In genomic region chr13:67769987-67770341, GRCh38 we compare ENCODE assay signal across 25 cellular contexts.
A peak's percentile ranks its signal among the peaks of the same experiment; 100 is the strongest.
DNase-seq lines count a peak whose midpoint lies in the region; ATAC-seq and TF ChIP-seq lines count a peak whose summit lies in the region.
"Had no signal": no experiment of that assay in that cellular context is flagged by ENCODE, and none has a peak within 500 bp of the region (broad histone marks: within the 10 kb centered on the region; RNA-seq: fewer than 3 reads in every experiment).

No MANE protein-coding gene starts in this region.

- no peaks in the 10 kb centered on the region for H3F3A ChIP-seq in PC-9 (ENCODE audit: insufficient read depth, low read depth)

- BruUV-seq in PC-9 (replicated peaks; lab: Mats Ljungman, UMichigan), result no TSS peak

- H4K20me1 ChIP-seq in PC-9 (ENCODE audit: insufficient read depth) (no peaks in the 10 kb centered on the region), osteoblast (ENCODE audit: insufficient read depth, low read length) (no peaks in the 10 kb centered on the region)

- CTCF ChIA-PET in PC-9 (lab: Charles Lee), result no interaction called here
- CTCF ChIA-PET in naive thymus-derived CD4-positive, alpha-beta T cell (lab: Charles Lee), result no interaction called here

- DNase-seq in DMS53 (lab: John Stamatoyannopoulos, UW) (peak; percentile 63), HuH-7 (ENCODE audit: low spot score) (peak; percentile 17), PC-9 (no peak), osteoblast (ENCODE audit: insufficient read length, low spot score, missing footprints) (peak; percentile 62), NCI-H1694 treated with DMSO at 0.1 percent for 48 hours (lab: John Stamatoyannopoulos, UW) (no peak)
- DNase-seq in naive thymus-derived CD4-positive, alpha-beta T cell, result no peak
- DNase-seq: Caco-2; CD8-positive, alpha-beta T cell; DMS 273 treated with DMSO at 0.1 percent for 48 hours; GM23248; HFFc6; NCI-H1048; NCI-H1436; NCI-H2081 treated with DMSO at 0.1 percent for 48 hours; NCI-H2171; NCI-H345; NCI-H524 treated with DMSO at 0.1 percent for 48 hours; NCI-H774 had no signal

- POLR2A ChIA-PET in PC-9 (lab: Charles Lee; ENCODE audit: unreplicated experiment), result no interaction called here
- POLR2A ChIA-PET in naive thymus-derived CD4-positive, alpha-beta T cell (lab: Charles Lee), result no interaction called here

- H3K36me3 ChIP-seq in PC-9 (ENCODE audit: low read depth) (no peaks in the 10 kb centered on the region), osteoblast (ENCODE audit: insufficient read depth, low read length) (no peaks in the 10 kb centered on the region)
- no peaks in the 10 kb centered on the region for H3K36me3 ChIP-seq in naive thymus-derived CD4-positive, alpha-beta T cell (ENCODE audit: control insufficient read depth in 2 of 3, insufficient read depth in 3 of 3, low read length in 3 of 3)
- H3K36me3 ChIP-seq: HAP-1 had no signal

- peak overlapping the region; percentile 69 for H3K4me2 ChIP-seq in PC-9
- H3K4me2 ChIP-seq in osteoblast (ENCODE audit: insufficient read depth, low read length), result no peak overlapping the region

- H3K4me3 ChIP-seq in PC-9 (peak overlapping the region; percentile 39; the same call in 1 of the 2 replicates), osteoblast (ENCODE audit: insufficient read depth, low read length) (no peak overlapping the region)
- H3K4me3 ChIP-seq in naive thymus-derived CD4-positive, alpha-beta T cell (ENCODE audit: low read length), result no peak overlapping the region
- H3K4me3 ChIP-seq: GM23248, HAP-1 had no signal

- no peaks in the 10 kb centered on the region for H3K4me1 ChIP-seq in PC-9 (replicated peaks; ENCODE audit: insufficient read depth)
- no peaks in the 10 kb centered on the region for H3K4me1 ChIP-seq in osteoblast (ENCODE audit: insufficient read depth, low read length)
- H3K4me1 ChIP-seq in naive thymus-derived CD4-positive, alpha-beta T cell (ENCODE audit: control insufficient read depth in 2 of 2, insufficient read depth in 2 of 2, low read length in 2 of 2), result no peaks in the 10 kb centered on the region
- H3K4me1 ChIP-seq: Caco-2 had no signal

- H3K9me2 ChIP-seq in PC-9 (ENCODE audit: insufficient read depth), result no peaks in the 10 kb centered on the region

- H3K36me3 Mint-ChIP-seq in naive thymus-derived CD4-positive, alpha-beta T cell, result no peaks in the 10 kb centered on the region
- H3K36me3 Mint-ChIP-seq: CD8-positive, alpha-beta T cell; IgD-negative memory B cell had no signal

- H3K27me3 ChIP-seq in PC-9 (ENCODE audit: insufficient read depth, low read depth) (no peaks in the 10 kb centered on the region), osteoblast (ENCODE audit: insufficient read depth, low read length) (no peaks in the 10 kb centered on the region)
- no peaks in the 10 kb centered on the region for H3K27me3 ChIP-seq in naive thymus-derived CD4-positive, alpha-beta T cell (ENCODE audit: control insufficient read depth in 2 of 2, insufficient read depth in 2 of 2, low read length in 2 of 2)

- peaks cover 0 to 15% (median 5%) of the 10 kb centered on the region in 11 donors for H3K9me3 Mint-ChIP-seq in naive thymus-derived CD4-positive, alpha-beta T cell

- no peak overlapping the region for H3K27ac Mint-ChIP-seq in naive thymus-derived CD4-positive, alpha-beta T cell
- H3K27ac Mint-ChIP-seq: B cell; CD8-positive, alpha-beta T cell; HFFc6; IgD-negative memory B cell; T-helper 17 cell had no signal

- intact Hi-C loops in PC-9 (cut with micrococcal nuclease; ENCODE audit: unreplicated experiment), result no loop called here
- intact Hi-C loops in naive thymus-derived CD4-positive, alpha-beta T cell (cut with micrococcal nuclease), result no loop called here

- H3K9me3 ChIP-seq in PC-9 (ENCODE audit: insufficient read depth, low read depth), result no peaks in the 10 kb centered on the region
- no peaks in the 10 kb centered on the region for H3K9me3 ChIP-seq in osteoblast (ENCODE audit: low read depth, low read length)
- no peaks in the 10 kb centered on the region for H3K9me3 ChIP-seq in naive thymus-derived CD4-positive, alpha-beta T cell (ENCODE audit: control insufficient read depth in 2 of 3, low read length in 3 of 3)
- H3K9me3 ChIP-seq: Caco-2, HAP-1 had no signal

- no peak overlapping the region for H3K27ac ChIP-seq in PC-9
- no peak overlapping the region for H3K27ac ChIP-seq in osteoblast (ENCODE audit: low read depth, low read length)
- H3K27ac ChIP-seq in naive thymus-derived CD4-positive, alpha-beta T cell (ENCODE audit: low read depth, low read length), result no peak overlapping the region
- H3K27ac ChIP-seq: C4-2B, GM23248 had no signal

- H3K4me1 Mint-ChIP-seq in naive thymus-derived CD4-positive, alpha-beta T cell, result no peaks in the 10 kb centered on the region
- H3K4me1 Mint-ChIP-seq: B cell, IgD-negative memory B cell, T-helper 17 cell had no signal

- no peak for TF ChIP-seq CTCF in PC-9 (conservative IDR thresholded peaks at IDR 0.05)
- TF ChIP-seq CTCF in osteoblast (IDR thresholded peaks at IDR 0.05; ENCODE audit: extremely low read depth, low read depth, low read length), result no peak

- H3K4me3 Mint-ChIP-seq in naive thymus-derived CD4-positive, alpha-beta T cell, result no peak overlapping the region
- H3K4me3 Mint-ChIP-seq: B cell; CD8-positive, alpha-beta T cell; HFFc6; IgD-negative memory B cell; T-helper 17 cell had no signal

- H2AFZ ChIP-seq in PC-9 (peak overlapping the region; percentile 77), osteoblast (ENCODE audit: low read length) (no peak overlapping the region)
- H2AFZ ChIP-seq: GM23248 had no signal

- no peaks in the 10 kb centered on the region for H3K27me3 Mint-ChIP-seq in naive thymus-derived CD4-positive, alpha-beta T cell
- H3K27me3 Mint-ChIP-seq: B cell, IgD-negative memory B cell, T-helper 17 cell had no signal

- no peaks in the 10 kb centered on the region for H3K79me2 ChIP-seq in PC-9 (ENCODE audit: low read depth)
- H3K79me2 ChIP-seq in osteoblast (ENCODE audit: insufficient read depth, low read length), result no peaks in the 10 kb centered on the region

- ATAC-seq in naive thymus-derived CD4-positive, alpha-beta T cell, result no peak
- ATAC-seq in HG03095 (IDR thresholded peaks at IDR 0.05; ENCODE audit: unreplicated experiment), result no peak
- ATAC-seq: CD8-positive, alpha-beta T cell; SK-N-SH treated with all-trans-retinoic acid at 6 μM for 48 hours; T-helper 17 cell had no signal

Comparison
In these comparisons a context has a peak if more than half of its experiments do, and no peak if none do; other contexts are left out.
1. DNase-seq: peak in DMS53 (single experiment), HuH-7 (single experiment) and osteoblast (single experiment); none in PC-9 (0 of 2), NCI-H1694 treated with DMSO at 0.1 percent for 48 hours (single experiment) and naive thymus-derived CD4-positive, alpha-beta T cell (0 of 9).